8 cellular contexts compared by ENCODE assay signal in the genomic region with DNA sequence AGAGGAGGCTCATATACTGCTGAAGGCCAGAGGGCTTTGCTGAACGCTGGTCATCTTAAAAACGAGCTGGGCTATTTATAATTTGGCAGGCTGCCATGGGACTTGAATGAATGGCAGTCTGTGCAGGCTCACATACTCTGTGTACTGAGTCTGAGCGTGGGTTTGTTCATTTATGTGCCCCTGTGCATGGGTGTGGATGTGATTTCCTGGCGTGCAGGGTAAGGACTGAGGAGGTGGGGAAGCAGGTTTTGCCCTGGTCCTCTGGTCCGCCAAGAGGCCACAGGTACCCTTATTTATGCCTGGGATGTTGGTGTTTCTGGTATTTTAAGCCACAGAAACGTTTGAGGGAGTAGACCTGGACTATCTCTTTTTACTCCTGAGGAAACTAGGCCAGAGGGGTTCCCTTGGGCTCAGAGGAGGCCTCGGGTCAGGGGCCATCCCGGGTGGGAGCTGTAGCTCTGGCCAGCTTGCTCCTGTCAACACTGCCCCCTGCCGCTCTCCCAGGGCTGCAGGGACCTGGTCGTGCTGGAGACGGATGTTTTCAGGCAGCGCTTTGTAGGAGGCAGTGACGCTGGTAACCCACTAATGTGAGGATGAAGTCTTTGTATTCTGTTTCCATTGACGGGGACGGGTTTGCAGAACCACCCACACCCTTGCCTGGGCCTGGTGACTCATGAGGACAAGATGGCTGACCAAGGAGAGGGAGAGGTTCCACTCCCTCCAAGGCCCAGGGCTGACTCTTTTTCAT.
A peak's percentile ranks its signal among the peaks of the same experiment; 100 is the strongest.
DNase-seq lines count a peak whose midpoint lies in the region; ATAC-seq and TF ChIP-seq lines count a peak whose summit lies in the region.

No MANE protein-coding gene starts in this region.

- DNase-seq in DND-41 (peak; percentile 78), Panc1 (ENCODE audit: low read depth, low spot score) (no peak), fibroblast of peridontal ligament (ENCODE audit: extremely low read depth) (peak; percentile 67), neural progenitor cell (ENCODE audit: low spot score) (peak; percentile 81)
- peak; percentile 63 for DNase-seq in activated T-helper 9 cell treated with anti-CD3 and anti-CD28 coated beads, Interleukin-2, amount 50 U/mL, for 16 hours (ENCODE audit: low read depth)
- DNase-seq in stimulated activated naive CD8-positive, alpha-beta T cell treated with anti-CD3 and anti-CD28 coated beads, Interleukin-15, amount 100 ng/mL, for 72 hours = peak; percentile 79 to 92

- no peaks in the 10 kb centered on the region for H4K20me1 ChIP-seq in DND-41 (ENCODE audit: insufficient read depth, low read length)
- H4K20me1 ChIP-seq in neural progenitor cell (ENCODE audit: low read depth) = peaks cover 71% of the 10 kb centered on the region

- H3K9me3 ChIP-seq in DND-41 (ENCODE audit: insufficient read depth, low read length, severe bottlenecking) (no peaks in the 10 kb centered on the region), Panc1 (ENCODE audit: control insufficient read depth, insufficient read depth, low read depth, low read length) (no peaks in the 10 kb centered on the region), neural progenitor cell (ENCODE audit: low read depth) (no peaks in the 10 kb centered on the region)

- POLR2A ChIA-PET in Panc1 (lab: Charles Lee) = interaction anchor here (0.6 kb wide), 1 partner anchor 109 kb away, joined by 4 read pairs; no protein-coding TSS in a partner anchor

- peaks cover 12% of the 10 kb centered on the region for H3K36me3 Mint-ChIP-seq in neural progenitor cell

- no peaks in the 10 kb centered on the region for H3K9me3 Mint-ChIP-seq in neural progenitor cell
- no peaks in the 10 kb centered on the region for H3K9me3 Mint-ChIP-seq in stimulated activated naive CD8-positive, alpha-beta T cell treated with anti-CD3 and anti-CD28 coated beads, Interleukin-15, amount 100 ng/mL, for 72 hours

- H3K27ac ChIP-seq in DND-41 (ENCODE audit: low read length) (peak overlapping the region; percentile 97), Panc1 (ENCODE audit: low read length) (no peak overlapping the region), neural progenitor cell (peak overlapping the region; percentile 61)

- ATAC-seq in DND-41 (ENCODE audit: insufficient read depth, low read depth) = peak; percentile 12
- ATAC-seq in HG02981 (IDR thresholded peaks at IDR 0.05; ENCODE audit: unreplicated experiment) = peak; percentile 35
- ATAC-seq in Panc1 = peak; percentile 37; the same call in 1 of the 2 replicates
- peak; percentile 95 for ATAC-seq in stimulated activated naive CD8-positive, alpha-beta T cell treated with anti-CD3 and anti-CD28 coated beads, Interleukin-15, amount 100 ng/mL, for 72 hours
- ATAC-seq in HG03108 (IDR thresholded peaks at IDR 0.05; ENCODE audit: unreplicated experiment) = no peak

- H3K4me2 ChIP-seq in DND-41 (ENCODE audit: insufficient read depth, low read length) (peak overlapping the region; percentile 49), neural progenitor cell (peak overlapping the region; percentile 31)

- H3K9ac ChIP-seq in DND-41 (ENCODE audit: low read depth, low read length) (peak overlapping the region; percentile 68), neural progenitor cell (no peak overlapping the region)

- CTCF ChIA-PET in Panc1 (lab: Charles Lee) = interaction anchor here (0.6 to 1.0 kb wide), 2 partner anchors 231 to 343 kb away, joined by 3 to 5 read pairs; no protein-coding TSS in a partner anchor

- H3F3A ChIP-seq in neural progenitor cell (ENCODE audit: low read depth) = peaks cover 22% of the 10 kb centered on the region

- no peaks in the 10 kb centered on the region for H3K27me3 ChIP-seq in DND-41 (ENCODE audit: insufficient read depth, low read length, poor library complexity)
- no peaks in the 10 kb centered on the region for H3K27me3 ChIP-seq in Panc1 (ENCODE audit: control insufficient read depth, insufficient read depth, low read length)
- no peaks in the 10 kb centered on the region for H3K27me3 ChIP-seq in neural progenitor cell

- no peak overlapping the region for H3K4me3 Mint-ChIP-seq in neural progenitor cell
- H3K4me3 Mint-ChIP-seq in stimulated activated naive CD8-positive, alpha-beta T cell treated with anti-CD3 and anti-CD28 coated beads, Interleukin-15, amount 100 ng/mL, for 72 hours = peak overlapping the region; percentile 71 to 73

- intact Hi-C loops in Panc1 (cut with micrococcal nuclease; ENCODE audit: unreplicated experiment) = no loop called here

- TF ChIP-seq CTCF in DND-41 (IDR thresholded peaks at IDR 0.05; ENCODE audit: borderline replicate concordance, extremely low read depth, low read length, poor library complexity, severe bottlenecking) (peak; percentile 67), Panc1 (IDR thresholded peaks at IDR 0.05) (no peak), neural progenitor cell (IDR thresholded peaks at IDR 0.05) (peak; percentile 68)

- peaks cover 91% of the 10 kb centered on the region for H3K4me1 Mint-ChIP-seq in neural progenitor cell
- peaks cover 89% of the 10 kb centered on the region for H3K4me1 Mint-ChIP-seq in stimulated activated naive CD8-positive, alpha-beta T cell treated with anti-CD3 and anti-CD28 coated beads, Interleukin-15, amount 100 ng/mL, for 72 hours

- H3K36me3 ChIP-seq in DND-41 (ENCODE audit: insufficient read depth, low read length) (peaks cover 31% of the 10 kb centered on the region), Panc1 (ENCODE audit: control insufficient read depth, insufficient read depth, low read length) (no peaks in the 10 kb centered on the region), neural progenitor cell (no peaks in the 10 kb centered on the region)

- peaks cover 77% of the 10 kb centered on the region for H3K79me2 ChIP-seq in DND-41 (ENCODE audit: insufficient read depth, low read length)
- H3K79me2 ChIP-seq in neural progenitor cell (ENCODE audit: low read depth) = peaks cover 94% of the 10 kb centered on the region

- peak overlapping the region; percentile 79 for H3K27ac Mint-ChIP-seq in neural progenitor cell
- H3K27ac Mint-ChIP-seq in stimulated activated naive CD8-positive, alpha-beta T cell treated with anti-CD3 and anti-CD28 coated beads, Interleukin-15, amount 100 ng/mL, for 72 hours = peak overlapping the region; percentile 98

- peaks cover 100% of the 10 kb centered on the region for H3K4me1 ChIP-seq in DND-41 (ENCODE audit: insufficient read depth, low read length)
- peaks cover 6% of the 10 kb centered on the region; the same call in 1 of the 2 replicates for H3K4me1 ChIP-seq in Panc1 (ENCODE audit: control insufficient read depth, insufficient read depth, low read length)
- H3K4me1 ChIP-seq in neural progenitor cell = peaks cover 60% of the 10 kb centered on the region

- no peak overlapping the region for H2AFZ ChIP-seq in DND-41 (ENCODE audit: low read depth, low read length)
- no peak overlapping the region for H2AFZ ChIP-seq in neural progenitor cell (replicated peaks)

- in situ Hi-C loops in Panc1 (cut with HindIII; ENCODE audit: low pct_unique_long_range_greater_than_20kb, low sequenced_read_pairs) = no loop called here

- no peaks in the 10 kb centered on the region for H3K27me3 Mint-ChIP-seq in neural progenitor cell (ENCODE audit: insufficient read depth, low read depth)
- H3K27me3 Mint-ChIP-seq in stimulated activated naive CD8-positive, alpha-beta T cell treated with anti-CD3 and anti-CD28 coated beads, Interleukin-15, amount 100 ng/mL, for 72 hours = no peaks in the 10 kb centered on the region

- H3K4me3 ChIP-seq in DND-41 (ENCODE audit: low read depth in 1 of 2, low read length in 2 of 2) = peak overlapping the region in 1 of 2 experiments; percentile 34; a peak in 1 of 4 replicates
- no peak overlapping the region for H3K4me3 ChIP-seq in Panc1 (ENCODE audit: low read depth in 2 of 2, low read length in 2 of 2)
- H3K4me3 ChIP-seq in neural progenitor cell = no peak overlapping the region

- no TSS peak for BruUV-seq in Panc1 (replicated peaks; lab: Mats Ljungman, UMichigan)
